In the genomic region with DNA sequence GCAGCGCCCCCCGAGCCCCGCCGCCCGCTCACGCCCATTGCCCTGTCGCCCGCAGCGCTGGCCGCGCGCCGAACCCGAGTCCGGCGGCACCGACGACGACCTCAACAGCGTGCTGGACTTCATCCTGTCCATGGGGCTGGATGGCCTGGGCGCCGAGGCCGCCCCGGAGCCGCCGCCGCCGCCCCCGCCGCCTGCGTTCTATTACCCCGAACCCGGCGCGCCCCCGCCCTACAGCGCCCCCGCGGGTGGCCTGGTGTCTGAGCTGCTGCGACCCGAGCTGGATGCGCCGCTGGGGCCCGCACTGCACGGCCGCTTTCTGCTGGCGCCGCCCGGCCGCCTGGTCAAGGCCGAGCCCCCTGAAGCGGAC, we compare ENCODE assay signal across 8 cellular contexts. TPM values are rescaled to one million over a fixed set of nuclear protein-coding genes. Genes with fewer than 3 reads are reported as not detected.
DNase-seq lines count a peak whose midpoint lies in the region; ATAC-seq and TF ChIP-seq lines count a peak whose summit lies in the region.

No MANE protein-coding gene starts in this region.

- DNase-seq in 8988T (peak; percentile 86), MG63 (peak; percentile 58), adrenal gland (peak in 5 of 7 donors; percentile 39 to 60 (median 52)), NCI-H2227 (lab: John Stamatoyannopoulos, UW; ENCODE audit: unreplicated experiment) (no peak), NCI-H345 treated with DMSO at 0.1 percent for 48 hours (lab: John Stamatoyannopoulos, UW; ENCODE audit: unreplicated experiment) (no peak)
- DNase-seq in stimulated activated CD4-positive, alpha-beta T cell treated with anti-CD3 and anti-CD28 coated beads, Interleukin-4, amount 100 ng/mL, for 4 hours = peak; percentile 40 to 42

- TF ChIP-seq CTCF in adrenal gland (IDR thresholded peaks at IDR 0.05) = peak in 3 of 6 experiments; percentile 9 to 26 (median 21)

- H3K27ac ChIP-seq in adrenal gland = peak overlapping the region in 4 of 5 donors; percentile 89 to 98 (median 93)

- H3K4me3 ChIP-seq in MG63 (peak overlapping the region; percentile 90), adrenal gland (peak overlapping the region in 3 of 4 donors; percentile 33 to 95 (median 94)), iPS-15b (ENCODE audit: low read depth, low read length) (peak overlapping the region; percentile 41)

- intact Hi-C loops in adrenal gland (cut with DNase I) = loop anchor here (10.0 kb wide), 1 partner anchor 70 kb away; no protein-coding TSS in a partner anchor

- peaks cover 34% of the 10 kb centered on the region for H3K36me3 ChIP-seq in MG63
- H3K36me3 ChIP-seq in adrenal gland (replicated peaks in 1 of 2) = peaks cover 0 to 18% of the 10 kb centered on the region in 2 donors
- H3K36me3 ChIP-seq in iPS-15b (ENCODE audit: control insufficient read depth, insufficient read depth, low read length) = no peaks in the 10 kb centered on the region

- no peaks in the 10 kb centered on the region for H3K9me3 ChIP-seq in MG63
- H3K9me3 ChIP-seq in adrenal gland (replicated peaks in 1 of 3) = no peaks in the 10 kb centered on the region
- H3K9me3 ChIP-seq in iPS-15b (ENCODE audit: control insufficient read depth, insufficient read depth, low read length) = no peaks in the 10 kb centered on the region

- H3K4me1 ChIP-seq in adrenal gland (replicated peaks in 1 of 2) (peaks cover 0 to 23% of the 10 kb centered on the region in 2 donors), iPS-15b (ENCODE audit: control insufficient read depth, insufficient read depth, low read length) (no peaks in the 10 kb centered on the region)

- peak; percentile 1 for ATAC-seq in GM18517 (IDR thresholded peaks at IDR 0.05; ENCODE audit: unreplicated experiment)

- H3K27me3 ChIP-seq in MG63 = no peaks in the 10 kb centered on the region
- no peaks in the 10 kb centered on the region for H3K27me3 ChIP-seq in adrenal gland
- H3K27me3 ChIP-seq in iPS-15b (ENCODE audit: control insufficient read depth, insufficient read depth, low read length) = peaks cover 49% of the 10 kb centered on the region

- WGBS in adrenal gland, 4 donors = 0 to 1% (median 0%) methylated on average over 2 to 52 of the region's 52 CpGs; no CpG with 5 or more reads in 1 of the 4 donors

- H3K9ac ChIP-seq in iPS-15b (ENCODE audit: low read depth, low read length) = no peak overlapping the region

- TF ChIP-seq POLR2A in adrenal gland (IDR thresholded peaks at IDR 0.05) = no peak

RNA-seq across cellular contexts. Expression of gene KLF2, which starts 0.5 kb away (rescaled TPM):
- total RNA-seq in MG63 (2014; rRNA removed; shearing (Covaris generic); ENCODE audit: low replicate concordance) = 4.4 and 6.3 TPM in 2 replicates
- total RNA-seq in adrenal gland = 10 to 100 TPM in 7 of 8 donors, 1 to 10 TPM in 1; 3.4 to 52.3 (median 27.0) TPM
- polyA plus RNA-seq in adrenal gland = 10 to 100 TPM in 1 of 3 donors, 1 to 10 TPM in 2; 7.0 to 29.3 (median 9.6) TPM

Comparison
In these comparisons a context has a peak if more than half of its experiments do, and no peak if none do; other contexts are left out.
1. DNase-seq: peak in 8988T (single experiment), MG63 (single experiment), adrenal gland (5 of 7) and stimulated activated CD4-positive, alpha-beta T cell treated with anti-CD3 and anti-CD28 coated beads, Interleukin-4, amount 100 ng/mL, for 4 hours (2 of 2); none in NCI-H2227 (single experiment) and NCI-H345 treated with DMSO at 0.1 percent for 48 hours (single experiment).
2. H3K4me3 ChIP-seq: peak in every context shown above with its lines; median percentile 94 in adrenal gland; 90 in MG63; 41 in iPS-15b.